Comparison of ENCODE assay signal across 2 cellular contexts in the genomic region with DNA sequence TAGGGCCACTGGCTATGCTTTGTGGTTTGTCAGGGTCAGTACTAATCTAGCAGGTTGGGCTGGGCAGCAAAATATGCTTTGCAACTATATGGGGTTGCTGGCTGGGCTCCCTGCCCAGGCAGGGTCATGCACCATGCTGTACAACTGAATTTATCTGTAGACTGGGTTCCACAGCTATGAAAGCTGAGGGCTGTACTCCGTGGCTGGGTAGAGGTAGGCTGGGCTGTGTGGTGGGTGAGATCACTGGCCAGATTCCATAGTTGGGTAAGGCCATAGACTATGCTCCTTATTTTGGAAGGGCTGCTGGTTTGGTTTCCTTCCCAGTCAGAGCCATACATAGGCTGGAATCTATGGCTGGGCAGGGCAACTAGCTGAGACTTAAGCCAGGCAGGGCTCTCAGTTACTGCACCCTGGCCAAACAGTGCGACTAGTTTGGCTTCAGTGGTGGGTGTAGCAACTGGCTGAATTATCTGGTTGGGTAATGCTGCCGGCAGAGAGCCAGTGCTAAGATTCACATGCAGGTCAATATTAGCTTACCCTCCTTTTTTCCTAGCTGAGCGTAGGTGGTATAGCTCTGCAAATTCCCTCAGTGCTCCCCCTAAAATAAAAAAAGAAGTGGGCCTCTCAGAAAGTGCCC.
A peak's percentile ranks its signal among the peaks of the same experiment; 100 is the strongest.
TF ChIP-seq lines count a peak whose summit lies in the region.

No MANE protein-coding gene starts in this region.

TF ChIP-seq in liver, 16 proteins besides CTCF, POLR2A, EP300 and RAD21 (continued from another document):
- no peak for TF ChIP-seq TAF1 (conservative IDR thresholded peaks at IDR 0.05)
- no peak for TF ChIP-seq EGR1 (IDR thresholded peaks at IDR 0.05; ENCODE audit: low read depth in 2 of 2)
- TF ChIP-seq, protein P1, sequence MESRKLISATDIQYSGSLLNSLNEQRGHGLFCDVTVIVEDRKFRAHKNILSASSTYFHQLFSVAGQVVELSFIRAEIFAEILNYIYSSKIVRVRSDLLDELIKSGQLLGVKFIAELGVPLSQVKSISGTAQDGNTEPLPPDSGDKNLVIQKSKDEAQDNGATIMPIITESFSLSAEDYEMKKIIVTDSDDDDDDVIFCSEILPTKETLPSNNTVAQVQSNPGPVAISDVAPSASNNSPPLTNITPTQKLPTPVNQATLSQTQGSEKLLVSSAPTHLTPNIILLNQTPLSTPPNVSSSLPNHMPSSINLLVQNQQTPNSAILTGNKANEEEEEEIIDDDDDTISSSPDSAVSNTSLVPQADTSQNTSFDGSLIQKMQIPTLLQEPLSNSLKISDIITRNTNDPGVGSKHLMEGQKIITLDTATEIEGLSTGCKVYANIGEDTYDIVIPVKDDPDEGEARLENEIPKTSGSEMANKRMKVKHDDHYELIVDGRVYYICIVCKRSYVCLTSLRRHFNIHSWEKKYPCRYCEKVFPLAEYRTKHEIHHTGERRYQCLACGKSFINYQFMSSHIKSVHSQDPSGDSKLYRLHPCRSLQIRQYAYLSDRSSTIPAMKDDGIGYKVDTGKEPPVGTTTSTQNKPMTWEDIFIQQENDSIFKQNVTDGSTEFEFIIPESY (IDR thresholded peaks at IDR 0.05), result no peak
- TF ChIP-seq FOXA2 (IDR thresholded peaks at IDR 0.05), result peak; percentile 59
- no peak for TF ChIP-seq HNF4G (IDR thresholded peaks at IDR 0.05)
- TF ChIP-seq, protein P2, sequence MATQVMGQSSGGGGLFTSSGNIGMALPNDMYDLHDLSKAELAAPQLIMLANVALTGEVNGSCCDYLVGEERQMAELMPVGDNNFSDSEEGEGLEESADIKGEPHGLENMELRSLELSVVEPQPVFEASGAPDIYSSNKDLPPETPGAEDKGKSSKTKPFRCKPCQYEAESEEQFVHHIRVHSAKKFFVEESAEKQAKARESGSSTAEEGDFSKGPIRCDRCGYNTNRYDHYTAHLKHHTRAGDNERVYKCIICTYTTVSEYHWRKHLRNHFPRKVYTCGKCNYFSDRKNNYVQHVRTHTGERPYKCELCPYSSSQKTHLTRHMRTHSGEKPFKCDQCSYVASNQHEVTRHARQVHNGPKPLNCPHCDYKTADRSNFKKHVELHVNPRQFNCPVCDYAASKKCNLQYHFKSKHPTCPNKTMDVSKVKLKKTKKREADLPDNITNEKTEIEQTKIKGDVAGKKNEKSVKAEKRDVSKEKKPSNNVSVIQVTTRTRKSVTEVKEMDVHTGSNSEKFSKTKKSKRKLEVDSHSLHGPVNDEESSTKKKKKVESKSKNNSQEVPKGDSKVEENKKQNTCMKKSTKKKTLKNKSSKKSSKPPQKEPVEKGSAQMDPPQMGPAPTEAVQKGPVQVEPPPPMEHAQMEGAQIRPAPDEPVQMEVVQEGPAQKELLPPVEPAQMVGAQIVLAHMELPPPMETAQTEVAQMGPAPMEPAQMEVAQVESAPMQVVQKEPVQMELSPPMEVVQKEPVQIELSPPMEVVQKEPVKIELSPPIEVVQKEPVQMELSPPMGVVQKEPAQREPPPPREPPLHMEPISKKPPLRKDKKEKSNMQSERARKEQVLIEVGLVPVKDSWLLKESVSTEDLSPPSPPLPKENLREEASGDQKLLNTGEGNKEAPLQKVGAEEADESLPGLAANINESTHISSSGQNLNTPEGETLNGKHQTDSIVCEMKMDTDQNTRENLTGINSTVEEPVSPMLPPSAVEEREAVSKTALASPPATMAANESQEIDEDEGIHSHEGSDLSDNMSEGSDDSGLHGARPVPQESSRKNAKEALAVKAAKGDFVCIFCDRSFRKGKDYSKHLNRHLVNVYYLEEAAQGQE (IDR thresholded peaks at IDR 0.05), result no peak
- TF ChIP-seq YY1 (IDR thresholded peaks at IDR 0.05), result no peak
- TF ChIP-seq, protein P3, sequence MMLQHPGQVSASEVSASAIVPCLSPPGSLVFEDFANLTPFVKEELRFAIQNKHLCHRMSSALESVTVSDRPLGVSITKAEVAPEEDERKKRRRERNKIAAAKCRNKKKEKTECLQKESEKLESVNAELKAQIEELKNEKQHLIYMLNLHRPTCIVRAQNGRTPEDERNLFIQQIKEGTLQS (IDR thresholded peaks at IDR 0.05), result no peak
- TF ChIP-seq, protein P4, sequence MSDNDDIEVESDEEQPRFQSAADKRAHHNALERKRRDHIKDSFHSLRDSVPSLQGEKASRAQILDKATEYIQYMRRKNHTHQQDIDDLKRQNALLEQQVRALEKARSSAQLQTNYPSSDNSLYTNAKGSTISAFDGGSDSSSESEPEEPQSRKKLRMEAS (IDR thresholded peaks at IDR 0.05), result peak; percentile 39
- TF ChIP-seq JUND (IDR thresholded peaks at IDR 0.05), result no peak
- TF ChIP-seq RXRA (IDR thresholded peaks at IDR 0.05), result peak; percentile 22 to 61
- TF ChIP-seq NR2F2 (IDR thresholded peaks at IDR 0.05), result no peak
- peak; percentile 37 to 52 for TF ChIP-seq HNF4A (conservative IDR thresholded peaks at IDR 0.05)
- TF ChIP-seq GABPA (IDR thresholded peaks at IDR 0.05 in 1 of 2, conservative IDR thresholded peaks at IDR 0.05 in 1 of 2), result no peak

TF ChIP-seq in HepG2, 621 proteins besides CTCF, POLR2A, EP300 and RAD21:
- TF ChIP-seq ZBTB20 (CRISPR knock-in tag; IDR thresholded peaks at IDR 0.05; ENCODE audit: borderline replicate concordance, low read depth) (no peak), ZNF207 (IDR thresholded peaks at IDR 0.05; ENCODE audit: borderline replicate concordance) (no peak), ZNF224 (CRISPR knock-in tag; IDR thresholded peaks at IDR 0.05) (no peak), NR2C2 (CRISPR knock-in tag; IDR thresholded peaks at IDR 0.05; ENCODE audit: borderline replicate concordance) (no peak), ZNF101 (CRISPR knock-in tag; IDR thresholded peaks at IDR 0.05; ENCODE audit: borderline replicate concordance, low read depth) (no peak), ZNF761 (CRISPR knock-in tag; conservative IDR thresholded peaks at IDR 0.05) (no peak), ZNF674 (CRISPR knock-in tag; IDR thresholded peaks at IDR 0.05; ENCODE audit: low read depth) (no peak), ZNF121 (CRISPR knock-in tag; IDR thresholded peaks at IDR 0.05) (no peak), ETV5 (CRISPR knock-in tag; IDR thresholded peaks at IDR 0.05; ENCODE audit: borderline replicate concordance) (no peak), CHCHD3 (CRISPR knock-in tag; IDR thresholded peaks at IDR 0.05) (no peak), ZNF652 (CRISPR knock-in tag; IDR thresholded peaks at IDR 0.05; ENCODE audit: borderline replicate concordance, low read depth) (no peak), ZNF746 (CRISPR knock-in tag; IDR thresholded peaks at IDR 0.05) (no peak), ZNF34 (CRISPR knock-in tag; IDR thresholded peaks at IDR 0.05; ENCODE audit: borderline replicate concordance) (no peak)
- TF ChIP-seq, protein P5, sequence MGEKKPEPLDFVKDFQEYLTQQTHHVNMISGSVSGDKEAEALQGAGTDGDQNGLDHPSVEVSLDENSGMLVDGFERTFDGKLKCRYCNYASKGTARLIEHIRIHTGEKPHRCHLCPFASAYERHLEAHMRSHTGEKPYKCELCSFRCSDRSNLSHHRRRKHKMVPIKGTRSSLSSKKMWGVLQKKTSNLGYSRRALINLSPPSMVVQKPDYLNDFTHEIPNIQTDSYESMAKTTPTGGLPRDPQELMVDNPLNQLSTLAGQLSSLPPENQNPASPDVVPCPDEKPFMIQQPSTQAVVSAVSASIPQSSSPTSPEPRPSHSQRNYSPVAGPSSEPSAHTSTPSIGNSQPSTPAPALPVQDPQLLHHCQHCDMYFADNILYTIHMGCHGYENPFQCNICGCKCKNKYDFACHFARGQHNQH (CRISPR knock-in tag; IDR thresholded peaks at IDR 0.05), result no peak
- TF ChIP-seq, protein P6, sequence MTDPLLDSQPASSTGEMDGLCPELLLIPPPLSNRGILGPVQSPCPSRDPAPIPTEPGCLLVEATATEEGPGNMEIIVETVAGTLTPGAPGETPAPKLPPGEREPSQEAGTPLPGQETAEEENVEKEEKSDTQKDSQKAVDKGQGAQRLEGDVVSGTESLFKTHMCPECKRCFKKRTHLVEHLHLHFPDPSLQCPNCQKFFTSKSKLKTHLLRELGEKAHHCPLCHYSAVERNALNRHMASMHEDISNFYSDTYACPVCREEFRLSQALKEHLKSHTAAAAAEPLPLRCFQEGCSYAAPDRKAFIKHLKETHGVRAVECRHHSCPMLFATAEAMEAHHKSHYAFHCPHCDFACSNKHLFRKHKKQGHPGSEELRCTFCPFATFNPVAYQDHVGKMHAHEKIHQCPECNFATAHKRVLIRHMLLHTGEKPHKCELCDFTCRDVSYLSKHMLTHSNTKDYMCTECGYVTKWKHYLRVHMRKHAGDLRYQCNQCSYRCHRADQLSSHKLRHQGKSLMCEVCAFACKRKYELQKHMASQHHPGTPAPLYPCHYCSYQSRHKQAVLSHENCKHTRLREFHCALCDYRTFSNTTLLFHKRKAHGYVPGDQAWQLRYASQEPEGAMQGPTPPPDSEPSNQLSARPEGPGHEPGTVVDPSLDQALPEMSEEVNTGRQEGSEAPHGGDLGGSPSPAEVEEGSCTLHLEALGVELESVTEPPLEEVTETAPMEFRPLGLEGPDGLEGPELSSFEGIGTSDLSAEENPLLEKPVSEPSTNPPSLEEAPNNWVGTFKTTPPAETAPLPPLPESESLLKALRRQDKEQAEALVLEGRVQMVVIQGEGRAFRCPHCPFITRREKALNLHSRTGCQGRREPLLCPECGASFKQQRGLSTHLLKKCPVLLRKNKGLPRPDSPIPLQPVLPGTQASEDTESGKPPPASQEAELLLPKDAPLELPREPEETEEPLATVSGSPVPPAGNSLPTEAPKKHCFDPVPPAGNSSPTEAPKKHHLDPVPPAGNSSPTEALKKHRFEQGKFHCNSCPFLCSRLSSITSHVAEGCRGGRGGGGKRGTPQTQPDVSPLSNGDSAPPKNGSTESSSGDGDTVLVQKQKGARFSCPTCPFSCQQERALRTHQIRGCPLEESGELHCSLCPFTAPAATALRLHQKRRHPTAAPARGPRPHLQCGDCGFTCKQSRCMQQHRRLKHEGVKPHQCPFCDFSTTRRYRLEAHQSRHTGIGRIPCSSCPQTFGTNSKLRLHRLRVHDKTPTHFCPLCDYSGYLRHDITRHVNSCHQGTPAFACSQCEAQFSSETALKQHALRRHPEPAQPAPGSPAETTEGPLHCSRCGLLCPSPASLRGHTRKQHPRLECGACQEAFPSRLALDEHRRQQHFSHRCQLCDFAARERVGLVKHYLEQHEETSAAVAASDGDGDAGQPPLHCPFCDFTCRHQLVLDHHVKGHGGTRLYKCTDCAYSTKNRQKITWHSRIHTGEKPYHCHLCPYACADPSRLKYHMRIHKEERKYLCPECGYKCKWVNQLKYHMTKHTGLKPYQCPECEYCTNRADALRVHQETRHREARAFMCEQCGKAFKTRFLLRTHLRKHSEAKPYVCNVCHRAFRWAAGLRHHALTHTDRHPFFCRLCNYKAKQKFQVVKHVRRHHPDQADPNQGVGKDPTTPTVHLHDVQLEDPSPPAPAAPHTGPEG (CRISPR knock-in tag; IDR thresholded peaks at IDR 0.05), result no peak
- TF ChIP-seq, protein P7, sequence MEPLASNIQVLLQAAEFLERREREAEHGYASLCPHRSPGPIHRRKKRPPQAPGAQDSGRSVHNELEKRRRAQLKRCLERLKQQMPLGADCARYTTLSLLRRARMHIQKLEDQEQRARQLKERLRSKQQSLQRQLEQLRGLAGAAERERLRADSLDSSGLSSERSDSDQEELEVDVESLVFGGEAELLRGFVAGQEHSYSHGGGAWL (CRISPR knock-in tag; IDR thresholded peaks at IDR 0.05), result no peak
